ENCODE assay signal across 14 cellular contexts in genomic region chr22:23140385-23140784, GRCh38. TPM values are rescaled to one million over a fixed set of nuclear protein-coding genes. Genes with fewer than 3 reads are reported as not detected.
A peak's percentile ranks its signal among the peaks of the same experiment; 100 is the strongest.
DNase-seq lines count a peak whose midpoint lies in the region; ATAC-seq and FAIRE-seq lines count a peak whose summit lies in the region.
"Had no signal": no experiment of that assay in that cellular context is flagged by ENCODE, and none has a peak within 500 bp of the region (broad histone marks: within the 10 kb centered on the region; RNA-seq: fewer than 3 reads in every experiment).

No MANE protein-coding gene starts in this region.

- no peak for ATAC-seq in activated CD8-positive, alpha-beta memory T cell treated with anti-CD3 and anti-CD28 coated beads, Interleukin-2, amount 10 ng/mL, durations not matched to agents 7 days and 5 days
- ATAC-seq in T-cell (replicated peaks in 1 of 4): no peak
- ATAC-seq in naive thymus-derived CD8-positive, alpha-beta T cell: no peak

- no peaks in the 10 kb centered on the region for H3K36me3 Mint-ChIP-seq in activated CD8-positive, alpha-beta memory T cell treated with anti-CD3 and anti-CD28 coated beads, Interleukin-2, amount 10 ng/mL, durations not matched to agents 7 days and 5 days
- no peaks in the 10 kb centered on the region for H3K36me3 Mint-ChIP-seq in T-cell
- no peaks in the 10 kb centered on the region for H3K36me3 Mint-ChIP-seq in naive thymus-derived CD8-positive, alpha-beta T cell

- H3K4me1 Mint-ChIP-seq in activated CD8-positive, alpha-beta memory T cell treated with anti-CD3 and anti-CD28 coated beads, Interleukin-2, amount 10 ng/mL, durations not matched to agents 7 days and 5 days: peaks cover 69% of the 10 kb centered on the region
- peaks cover 58 to 86% (median 69%) of the 10 kb centered on the region in 3 donors for H3K4me1 Mint-ChIP-seq in T-cell
- peaks cover 19 to 92% (median 74%) of the 10 kb centered on the region in 4 donors for H3K4me1 Mint-ChIP-seq in naive thymus-derived CD8-positive, alpha-beta T cell

- no peaks in the 10 kb centered on the region for H3K27me3 Mint-ChIP-seq in activated CD8-positive, alpha-beta memory T cell treated with anti-CD3 and anti-CD28 coated beads, Interleukin-2, amount 10 ng/mL, durations not matched to agents 7 days and 5 days
- H3K27me3 Mint-ChIP-seq in T-cell: no peaks in the 10 kb centered on the region
- H3K27me3 Mint-ChIP-seq in naive thymus-derived CD8-positive, alpha-beta T cell: no peaks in the 10 kb centered on the region

- CTCF ChIA-PET in activated CD8-positive, alpha-beta memory T cell treated with anti-CD3 and anti-CD28 coated beads, Interleukin-2, amount 10 ng/mL, durations not matched to agents 7 days and 5 days (lab: Charles Lee): interaction anchor here (0.6 to 2.5 kb wide), 8 partner anchors 8 to 338 kb away, joined by 3 to 9 read pairs (median 4); no protein-coding TSS in a partner anchor
- CTCF ChIA-PET in T-cell (lab: Charles Lee): interaction anchor here (0.7 to 1.8 kb wide), 3 partner anchors 21 to 1941 kb away, joined by 3 to 11 read pairs (median 4); no protein-coding TSS in a partner anchor

- H3K4me3 Mint-ChIP-seq in activated CD8-positive, alpha-beta memory T cell treated with anti-CD3 and anti-CD28 coated beads, Interleukin-2, amount 10 ng/mL, durations not matched to agents 7 days and 5 days: no peak overlapping the region
- no peak overlapping the region for H3K4me3 Mint-ChIP-seq in T-cell
- H3K4me3 Mint-ChIP-seq in naive thymus-derived CD8-positive, alpha-beta T cell: peak overlapping the region in 1 of 10 donors; percentile 18

- no peak for DNase-seq in activated CD8-positive, alpha-beta memory T cell treated with anti-CD3 and anti-CD28 coated beads, Interleukin-2, amount 10 ng/mL, durations not matched to agents 7 days and 5 days
- DNase-seq in activated CD8-positive, alpha-beta memory T cell treated with anti-CD3 and anti-CD28 coated beads for 24 hours: no peak
- DNase-seq in GM19239 (ENCODE audit: insufficient read length, low spot score): no peak
- DNase-seq in T-cell: no peak
- DNase-seq in naive thymus-derived CD8-positive, alpha-beta T cell: no peak
- DNase-seq in GF-D8 (lab: John Stamatoyannopoulos, UW): no peak
- DNase-seq in NCI-H2171 (lab: John Stamatoyannopoulos, UW): no peak
- no peak for DNase-seq in pons (ENCODE audit: low spot score)
- DNase-seq: NCI-H1436 treated with DMSO at 0.1 percent for 48 hours; NCI-H226; NCI-H526; NK-92 treated with Interleukin-12 subunit alpha and Interleukin-12 subunit beta, amount 100 ng/mL, for 24 hours had no signal

- POLR2A ChIA-PET in T-cell (lab: Charles Lee): no interaction called here
- POLR2A ChIA-PET in naive thymus-derived CD8-positive, alpha-beta T cell (lab: Charles Lee): interaction anchor here (0.7 to 2.8 kb wide), 5 partner anchors 21 to 387 kb away, joined by 3 to 12 read pairs (median 5); no protein-coding TSS in a partner anchor

- peak; percentile 40 for FAIRE-seq in GM19239 (lab: Jason Lieb, UNC)
- FAIRE-seq: A204.1, H54 had no signal

- H3K9me3 Mint-ChIP-seq in activated CD8-positive, alpha-beta memory T cell treated with anti-CD3 and anti-CD28 coated beads, Interleukin-2, amount 10 ng/mL, durations not matched to agents 7 days and 5 days (ENCODE audit: low read depth): no peaks in the 10 kb centered on the region
- no peaks in the 10 kb centered on the region for H3K9me3 Mint-ChIP-seq in T-cell
- no peaks in the 10 kb centered on the region for H3K9me3 Mint-ChIP-seq in naive thymus-derived CD8-positive, alpha-beta T cell

- peak overlapping the region; percentile 6 for H3K27ac Mint-ChIP-seq in activated CD8-positive, alpha-beta memory T cell treated with anti-CD3 and anti-CD28 coated beads, Interleukin-2, amount 10 ng/mL, durations not matched to agents 7 days and 5 days
- H3K27ac Mint-ChIP-seq in T-cell: peak overlapping the region; percentile 31 to 89
- peak overlapping the region; percentile 17 to 99 (median 96) for H3K27ac Mint-ChIP-seq in naive thymus-derived CD8-positive, alpha-beta T cell

RNA-seq across cellular contexts. Expression of gene RSPH14, which starts 1.4 kb away (rescaled TPM):
- total RNA-seq in activated CD8-positive, alpha-beta memory T cell treated with anti-CD3 and anti-CD28 coated beads, Interleukin-2, amount 10 ng/mL, durations not matched to agents 7 days and 5 days: not detected
- under 1 TPM in 1 of 5 donors, not detected in 4; 0.83 TPM for total RNA-seq in T-cell
- under 1 TPM in 1 of 2 experiments, not detected in 1; 0.77 TPM for total RNA-seq in naive thymus-derived CD8-positive, alpha-beta T cell
- polyA plus RNA-seq in naive thymus-derived CD8-positive, alpha-beta T cell: under 1 TPM in 1 of 3 donors, not detected in 2; 0.26 TPM

RNA-seq across cellular contexts. Expression of gene RAB36, which starts 4.9 kb away (rescaled TPM):
- under 1 TPM; 0.26 to 0.37 TPM for total RNA-seq in activated CD8-positive, alpha-beta memory T cell treated with anti-CD3 and anti-CD28 coated beads, Interleukin-2, amount 10 ng/mL, durations not matched to agents 7 days and 5 days
- total RNA-seq in T-cell: 1 to 10 TPM in 1 of 5 donors, under 1 TPM in 4; 0.18 to 1.8 (median 0.47) TPM
- total RNA-seq in naive thymus-derived CD8-positive, alpha-beta T cell: 1 to 10 TPM; 1.1 to 1.2 TPM
- polyA plus RNA-seq in naive thymus-derived CD8-positive, alpha-beta T cell: 1 to 10 TPM in 1 of 3 donors, under 1 TPM in 2; 0.66 to 2.0 (median 0.97) TPM

RNA-seq across cellular contexts. Expression of gene BCR, which starts 39.9 kb away (rescaled TPM):
- total RNA-seq in activated CD8-positive, alpha-beta memory T cell treated with anti-CD3 and anti-CD28 coated beads, Interleukin-2, amount 10 ng/mL, durations not matched to agents 7 days and 5 days: 10 to 100 TPM; 20.6 to 40.2 TPM
- total RNA-seq in T-cell: 100 to 1,000 TPM in 1 of 5 donors, 10 to 100 TPM in 4; 74.6 to 103 (median 85.5) TPM
- total RNA-seq in naive thymus-derived CD8-positive, alpha-beta T cell: 10 to 100 TPM; 72.1 to 76.9 TPM
- polyA plus RNA-seq in naive thymus-derived CD8-positive, alpha-beta T cell: 10 to 100 TPM in 1 of 3 donors, 1 to 10 TPM in 2; 3.8 to 18.3 (median 5.6) TPM

Comparison
In these comparisons a context has a peak if more than half of its experiments do, and no peak if none do; other contexts are left out.
1. H3K27ac Mint-ChIP-seq: peak in every context shown above with its lines; median percentile 96 in naive thymus-derived CD8-positive, alpha-beta T cell; 60 in T-cell; 6 in activated CD8-positive, alpha-beta memory T cell treated with anti-CD3 and anti-CD28 coated beads, Interleukin-2, amount 10 ng/mL, durations not matched to agents 7 days and 5 days.